1 cellular context compared by ENCODE assay signal in the genomic region with DNA sequence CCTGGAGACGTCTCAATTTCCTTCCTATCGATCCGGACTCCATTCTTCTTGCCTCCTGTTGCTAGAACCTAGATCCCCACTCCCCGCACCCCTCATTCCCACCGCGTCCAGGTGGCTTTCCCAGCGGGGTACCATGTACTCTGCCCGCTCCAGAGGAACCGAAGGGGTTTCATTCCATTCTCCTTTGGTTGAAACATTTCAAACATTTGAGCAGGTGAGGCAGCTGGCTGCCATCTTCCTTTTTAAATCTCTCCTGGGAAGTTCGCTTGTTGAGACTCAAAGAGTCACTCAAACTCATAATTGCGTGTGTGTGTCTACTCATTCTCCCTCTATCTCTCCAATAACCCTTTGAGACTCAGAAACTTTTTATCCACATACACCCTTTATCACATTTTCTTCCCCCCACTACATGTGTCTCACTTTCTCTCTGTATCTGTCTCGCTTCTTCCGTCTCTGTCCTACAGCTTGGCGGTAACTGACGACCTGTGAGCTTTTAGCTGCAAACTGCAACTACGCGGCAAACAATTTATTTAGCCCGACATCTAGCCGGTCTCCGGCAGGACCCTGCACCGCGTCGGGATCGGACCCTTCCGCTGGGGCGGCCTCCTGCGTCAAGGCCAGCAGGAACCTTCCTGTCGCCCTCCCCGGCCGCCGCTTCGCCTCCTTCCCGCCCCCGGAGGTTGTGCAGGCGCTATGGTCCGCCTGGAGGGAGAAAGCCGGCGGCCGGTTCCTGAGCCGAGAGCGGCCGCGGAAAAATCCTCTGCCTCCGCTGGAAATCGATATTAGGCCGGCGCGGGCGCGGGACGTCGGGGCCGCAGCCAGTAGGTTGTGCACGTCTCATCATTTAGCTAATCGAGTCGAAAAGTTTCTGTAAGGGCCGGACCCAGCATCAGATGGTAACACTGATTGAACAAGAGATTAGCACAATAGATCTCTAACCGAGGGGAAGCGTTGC.
A peak's percentile ranks its signal among the peaks of the same experiment; 100 is the strongest.
TF ChIP-seq lines count a peak whose summit lies in the region.

No MANE protein-coding gene starts in this region.

TF ChIP-seq in GM23338, 12 proteins besides CTCF, POLR2A, EP300 and RAD21 (continued from another document):
- TF ChIP-seq, protein P1, sequence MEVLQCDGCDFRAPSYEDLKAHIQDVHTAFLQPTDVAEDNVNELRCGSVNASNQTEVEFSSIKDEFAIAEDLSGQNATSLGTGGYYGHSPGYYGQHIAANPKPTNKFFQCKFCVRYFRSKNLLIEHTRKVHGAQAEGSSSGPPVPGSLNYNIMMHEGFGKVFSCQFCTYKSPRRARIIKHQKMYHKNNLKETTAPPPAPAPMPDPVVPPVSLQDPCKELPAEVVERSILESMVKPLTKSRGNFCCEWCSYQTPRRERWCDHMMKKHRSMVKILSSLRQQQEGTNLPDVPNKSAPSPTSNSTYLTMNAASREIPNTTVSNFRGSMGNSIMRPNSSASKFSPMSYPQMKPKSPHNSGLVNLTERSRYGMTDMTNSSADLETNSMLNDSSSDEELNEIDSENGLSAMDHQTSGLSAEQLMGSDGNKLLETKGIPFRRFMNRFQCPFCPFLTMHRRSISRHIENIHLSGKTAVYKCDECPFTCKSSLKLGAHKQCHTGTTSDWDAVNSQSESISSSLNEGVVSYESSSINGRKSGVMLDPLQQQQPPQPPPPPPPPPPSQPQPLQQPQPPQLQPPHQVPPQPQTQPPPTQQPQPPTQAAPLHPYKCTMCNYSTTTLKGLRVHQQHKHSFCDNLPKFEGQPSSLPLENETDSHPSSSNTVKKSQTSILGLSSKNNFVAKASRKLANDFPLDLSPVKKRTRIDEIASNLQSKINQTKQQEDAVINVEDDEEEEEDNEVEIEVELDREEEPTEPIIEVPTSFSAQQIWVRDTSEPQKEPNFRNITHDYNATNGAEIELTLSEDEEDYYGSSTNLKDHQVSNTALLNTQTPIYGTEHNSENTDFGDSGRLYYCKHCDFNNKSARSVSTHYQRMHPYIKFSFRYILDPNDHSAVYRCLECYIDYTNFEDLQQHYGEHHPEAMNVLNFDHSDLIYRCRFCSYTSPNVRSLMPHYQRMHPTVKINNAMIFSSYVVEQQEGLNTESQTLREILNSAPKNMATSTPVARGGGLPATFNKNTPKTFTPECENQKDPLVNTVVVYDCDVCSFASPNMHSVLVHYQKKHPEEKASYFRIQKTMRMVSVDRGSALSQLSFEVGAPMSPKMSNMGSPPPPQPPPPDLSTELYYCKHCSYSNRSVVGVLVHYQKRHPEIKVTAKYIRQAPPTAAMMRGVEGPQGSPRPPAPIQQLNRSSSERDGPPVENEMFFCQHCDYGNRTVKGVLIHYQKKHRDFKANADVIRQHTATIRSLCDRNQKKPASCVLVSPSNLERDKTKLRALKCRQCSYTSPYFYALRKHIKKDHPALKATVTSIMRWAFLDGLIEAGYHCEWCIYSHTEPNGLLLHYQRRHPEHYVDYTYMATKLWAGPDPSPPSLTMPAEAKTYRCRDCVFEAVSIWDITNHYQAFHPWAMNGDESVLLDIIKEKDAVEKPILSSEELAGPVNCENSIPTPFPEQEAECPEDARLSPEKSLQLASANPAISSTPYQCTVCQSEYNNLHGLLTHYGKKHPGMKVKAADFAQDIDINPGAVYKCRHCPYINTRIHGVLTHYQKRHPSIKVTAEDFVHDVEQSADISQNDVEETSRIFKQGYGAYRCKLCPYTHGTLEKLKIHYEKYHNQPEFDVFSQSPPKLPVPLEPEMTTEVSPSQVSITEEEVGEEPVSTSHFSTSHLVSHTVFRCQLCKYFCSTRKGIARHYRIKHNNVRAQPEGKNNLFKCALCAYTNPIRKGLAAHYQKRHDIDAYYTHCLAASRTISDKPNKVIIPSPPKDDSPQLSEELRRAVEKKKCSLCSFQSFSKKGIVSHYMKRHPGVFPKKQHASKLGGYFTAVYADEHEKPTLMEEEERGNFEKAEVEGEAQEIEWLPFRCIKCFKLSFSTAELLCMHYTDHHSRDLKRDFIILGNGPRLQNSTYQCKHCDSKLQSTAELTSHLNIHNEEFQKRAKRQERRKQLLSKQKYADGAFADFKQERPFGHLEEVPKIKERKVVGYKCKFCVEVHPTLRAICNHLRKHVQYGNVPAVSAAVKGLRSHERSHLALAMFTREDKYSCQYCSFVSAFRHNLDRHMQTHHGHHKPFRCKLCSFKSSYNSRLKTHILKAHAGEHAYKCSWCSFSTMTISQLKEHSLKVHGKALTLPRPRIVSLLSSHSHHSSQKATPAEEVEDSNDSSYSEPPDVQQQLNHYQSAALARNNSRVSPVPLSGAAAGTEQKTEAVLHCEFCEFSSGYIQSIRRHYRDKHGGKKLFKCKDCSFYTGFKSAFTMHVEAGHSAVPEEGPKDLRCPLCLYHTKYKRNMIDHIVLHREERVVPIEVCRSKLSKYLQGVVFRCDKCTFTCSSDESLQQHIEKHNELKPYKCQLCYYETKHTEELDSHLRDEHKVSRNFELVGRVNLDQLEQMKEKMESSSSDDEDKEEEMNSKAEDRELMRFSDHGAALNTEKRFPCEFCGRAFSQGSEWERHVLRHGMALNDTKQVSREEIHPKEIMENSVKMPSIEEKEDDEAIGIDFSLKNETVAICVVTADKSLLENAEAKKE (CRISPR knock-in tag; IDR thresholded peaks at IDR 0.05): no peak; the same call in 1 of the 2 replicates
- TF ChIP-seq ZNF114 (CRISPR knock-in tag; IDR thresholded peaks at IDR 0.05): peak; percentile 36; the same call in 1 of the 2 replicates
